In the genomic region with DNA sequence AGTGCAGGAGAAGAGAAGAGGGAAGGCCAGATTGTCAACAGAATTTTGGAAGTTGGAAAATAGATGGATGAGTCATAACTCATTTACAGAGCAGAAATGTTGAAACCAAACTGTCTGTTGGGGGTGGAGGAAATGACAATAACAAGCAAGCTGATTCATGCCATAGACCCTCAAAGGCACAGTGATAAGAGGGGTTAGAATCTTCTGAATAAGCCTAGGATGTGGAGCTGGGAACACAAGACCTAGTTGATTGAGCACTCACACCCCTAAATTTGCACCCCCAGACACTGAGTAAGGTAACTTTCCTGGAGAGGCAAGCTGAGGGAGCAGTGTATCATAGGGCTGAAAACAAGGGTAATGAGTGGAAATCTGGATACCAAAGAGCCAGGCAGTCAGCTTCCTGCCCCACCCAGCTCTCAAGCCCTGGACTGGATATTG, we compare ENCODE assay signal across 10 cellular contexts.
DNase-seq lines count a peak whose midpoint lies in the region; ATAC-seq and TF ChIP-seq lines count a peak whose summit lies in the region.
"Had no signal": no experiment of that assay in that cellular context is flagged by ENCODE, and none has a peak within 500 bp of the region (broad histone marks: within the 10 kb centered on the region; RNA-seq: fewer than 3 reads in every experiment).

No MANE protein-coding gene starts in this region.

- H3K36me3 ChIP-seq in upper lobe of left lung, result no peaks in the 10 kb centered on the region

- no peak for TF ChIP-seq POLR2A in upper lobe of left lung (IDR thresholded peaks at IDR 0.05)

- DNase-seq in GM04504 (ENCODE audit: low read depth) (peak; percentile 32), NCI-H146 (lab: John Stamatoyannopoulos, UW) (peak; percentile 39), astrocyte of the hippocampus (ENCODE audit: low read depth, low spot score) (peak; percentile 39), omental fat pad (ENCODE audit: low spot score) (no peak), upper lobe of left lung (no peak), COLO668 (lab: John Stamatoyannopoulos, UW; ENCODE audit: unreplicated experiment) (no peak)
- DNase-seq: activated T-cell treated with anti-CD3 and anti-CD28 coated beads for 4 hours had no signal

- no peak overlapping the region for H3K4me3 ChIP-seq in upper lobe of left lung
- H3K4me3 ChIP-seq: GM23338 had no signal

- TF ChIP-seq CTCF in omental fat pad (IDR thresholded peaks at IDR 0.05), result no peak
- no peak for TF ChIP-seq CTCF in upper lobe of left lung (IDR thresholded peaks at IDR 0.05)

- H3K27me3 ChIP-seq in upper lobe of left lung, result no peaks in the 10 kb centered on the region

- H3K4me1 ChIP-seq in upper lobe of left lung, result peaks cover 0 to 6% (median 0%) of the 10 kb centered on the region in 4 donors

- TF ChIP-seq EP300 in upper lobe of left lung (IDR thresholded peaks at IDR 0.05), result no peak

- peak; percentile 56 for ATAC-seq in omental fat pad (ENCODE audit: low FRiP score)
- no peak for ATAC-seq in esophagus mucosa
- ATAC-seq in upper lobe of left lung (ENCODE audit: low FRiP score in 2 of 2), result no peak
- ATAC-seq in HG02642 (IDR thresholded peaks at IDR 0.05; ENCODE audit: poor library complexity, unreplicated experiment), result no peak
- ATAC-seq: GM23338 had no signal

- no peaks in the 10 kb centered on the region for H3K9me3 ChIP-seq in upper lobe of left lung

- no peak overlapping the region for H3K27ac ChIP-seq in upper lobe of left lung

Comparison
In these comparisons a context has a peak if more than half of its experiments do, and no peak if none do; other contexts are left out.
1. DNase-seq: peak in GM04504 (single experiment), NCI-H146 (single experiment) and astrocyte of the hippocampus (single experiment); none in omental fat pad (single experiment), upper lobe of left lung (0 of 2) and COLO668 (single experiment).